ENCODE assay signal across 13 cellular contexts in genomic region chr11:92380882-92381281, GRCh38.
DNase-seq lines count a peak whose midpoint lies in the region; ATAC-seq, FAIRE-seq and TF ChIP-seq lines count a peak whose summit lies in the region.
"Had no signal": no experiment of that assay in that cellular context is flagged by ENCODE, and none has a peak within 500 bp of the region (broad histone marks: within the 10 kb centered on the region; RNA-seq: fewer than 3 reads in every experiment).

No MANE protein-coding gene starts in this region.

- CTCF ChIA-PET in A673 (lab: Charles Lee) = no interaction called here

- no peak overlapping the region for H3K4me3 ChIP-seq in A673 (ENCODE audit: low read depth, low read length, poor library complexity, severe bottlenecking)
- no peak overlapping the region for H3K4me3 ChIP-seq in HFF-Myc (replicated peaks; ENCODE audit: low read depth, low read length)
- H3K4me3 ChIP-seq in astrocyte of the cerebellum (ENCODE audit: low read depth, low read length) = no peak overlapping the region
- H3K4me3 ChIP-seq in foreskin fibroblast (ENCODE audit: low read depth in 1 of 2, low read length in 2 of 2) = no peak overlapping the region
- no peak overlapping the region for H3K4me3 ChIP-seq in WERI-Rb-1 (ENCODE audit: low read depth, low read length)

- TF ChIP-seq CTCF in A673 (conservative IDR thresholded peaks at IDR 0.05; ENCODE audit: low read depth, low read length) = no peak
- TF ChIP-seq CTCF in HFF-Myc (IDR thresholded peaks at IDR 0.05; ENCODE audit: low read depth, low read length, missing control alignments) = no peak
- TF ChIP-seq CTCF in astrocyte of the cerebellum (IDR thresholded peaks at IDR 0.05; ENCODE audit: low read depth, low read length, missing control alignments) = no peak
- no peak for TF ChIP-seq CTCF in foreskin fibroblast (IDR thresholded peaks at IDR 0.05; ENCODE audit: low read depth, low read length)
- no peak for TF ChIP-seq CTCF in WERI-Rb-1 (IDR thresholded peaks at IDR 0.05; ENCODE audit: low read depth, low read length)

- in situ Hi-C loops in astrocyte of the cerebellum (cut with HindIII; ENCODE audit: low sequenced_read_pairs) = no loop called here

- DNase-seq in A673 (ENCODE audit: low spot score) (peak; percentile 9), HFF-Myc (ENCODE audit: extremely low read depth, low read depth) (peak; percentile 45), astrocyte of the cerebellum (ENCODE audit: low read depth) (peak; percentile 28), foreskin fibroblast (peak; percentile 73 to 86), WERI-Rb-1 (no peak), HTR-8/SVneo (ENCODE audit: insufficient read length, low spot score) (no peak)
- DNase-seq: activated CD4-positive, alpha-beta T cell treated with anti-CD3 and anti-CD28 coated beads for 48 hours; left ventricle myocardium superior; NCI-H1092 treated with DMSO at 0.1 percent for 48 hours; posterior cingulate gyrus; stimulated activated CD4-positive, alpha-beta T cell treated with anti-CD3 and anti-CD28 coated beads, Interleukin-15, amount 100 ng/mL, for 24 hours had no signal

- POLR2A ChIA-PET in A673 (lab: Charles Lee; ENCODE audit: low non-redundant PET) = no interaction called here

- BruUV-seq in A673 (replicated peaks; lab: Mats Ljungman, UMichigan) = no TSS peak

- no peak for ATAC-seq in GM18909 (IDR thresholded peaks at IDR 0.05; ENCODE audit: poor library complexity, unreplicated experiment)
- ATAC-seq in HG03175 (IDR thresholded peaks at IDR 0.05; ENCODE audit: unreplicated experiment) = no peak
- ATAC-seq: left ventricle myocardium superior had no signal

- H3K9me3 ChIP-seq in A673 (ENCODE audit: low read depth, low read length, poor library complexity, severe bottlenecking) = no peaks in the 10 kb centered on the region
- H3K9me3 ChIP-seq in WERI-Rb-1 (ENCODE audit: severe bottlenecking) = no peaks in the 10 kb centered on the region

- no peaks in the 10 kb centered on the region for H3K4me1 ChIP-seq in A673 (ENCODE audit: insufficient read depth, low read length, poor library complexity, severe bottlenecking)

- FAIRE-seq in HTR-8/SVneo (lab: Jason Lieb, UNC) = no peak

- no peak overlapping the region for H3K27ac ChIP-seq in A673 (ENCODE audit: low read depth, low read length, poor library complexity, severe bottlenecking)
- no peak overlapping the region for H3K27ac ChIP-seq in WERI-Rb-1

- intact Hi-C loops in A673 (cut with micrococcal nuclease; ENCODE audit: unreplicated experiment) = no loop called here

- H3K36me3 ChIP-seq in A673 (ENCODE audit: insufficient read depth, low read length, poor library complexity, severe bottlenecking) = no peaks in the 10 kb centered on the region
- H3K36me3 ChIP-seq in WERI-Rb-1 = no peaks in the 10 kb centered on the region

- H3K27me3 ChIP-seq in A673 (replicated peaks; ENCODE audit: insufficient read depth, low read depth, low read length, poor library complexity) (no peaks in the 10 kb centered on the region), WERI-Rb-1 (ENCODE audit: insufficient read depth, low read depth, severe bottlenecking) (no peaks in the 10 kb centered on the region)

Comparison
In these comparisons a context has a peak if more than half of its experiments do, and no peak if none do; other contexts are left out.
1. DNase-seq: peak in A673 (single experiment), HFF-Myc (single experiment), astrocyte of the cerebellum (single experiment) and foreskin fibroblast (2 of 2); none in WERI-Rb-1 (single experiment) and HTR-8/SVneo (single experiment).